ENCODE assay signal across 8 cellular contexts in the genomic region with DNA sequence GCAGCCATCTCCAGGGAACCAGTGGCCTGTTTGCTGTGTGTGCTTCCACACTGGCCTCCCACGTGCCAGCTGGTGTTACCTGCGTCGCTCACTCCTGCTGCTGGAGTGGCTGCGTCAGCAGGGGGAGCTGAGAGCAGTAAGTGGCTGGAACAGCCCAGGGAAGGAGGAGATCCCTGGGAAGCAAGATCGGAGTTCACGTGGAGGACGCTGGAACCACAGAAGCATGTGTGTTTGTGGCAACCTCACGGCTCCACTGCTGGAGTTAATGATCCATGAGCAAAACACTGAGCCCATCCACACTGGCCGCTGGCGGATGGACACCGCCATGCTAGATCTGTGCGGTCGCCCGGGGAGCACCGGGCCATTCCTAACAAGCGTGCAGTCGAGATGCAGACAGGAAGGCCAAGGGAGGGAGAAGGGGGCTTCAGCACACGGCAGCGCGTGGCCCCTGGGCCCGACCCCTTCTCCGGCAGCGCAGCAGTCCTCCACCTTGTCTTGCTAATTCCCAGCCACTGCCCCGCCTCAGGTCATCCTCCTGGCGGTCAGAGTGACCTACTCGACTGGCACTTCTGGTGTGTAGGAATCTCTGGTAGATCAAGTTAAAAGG.
DNase-seq lines count a peak whose midpoint lies in the region; ATAC-seq and TF ChIP-seq lines count a peak whose summit lies in the region.

No MANE protein-coding gene starts in this region.

- no peak overlapping the region for H3K27ac ChIP-seq in right lobe of liver

- ATAC-seq in right lobe of liver (peak; percentile 97 to 98 (median 98)), GM18520 (IDR thresholded peaks at IDR 0.05; ENCODE audit: unreplicated experiment) (no peak), HG03432 (IDR thresholded peaks at IDR 0.05; ENCODE audit: unreplicated experiment) (no peak), GM21528 (IDR thresholded peaks at IDR 0.05; ENCODE audit: low FRiP score, unreplicated experiment) (no peak)

- WGBS in right lobe of liver (ENCODE audit: insufficient coverage, low coverage, low lambda C conversion rate, missing lambda C conversion rate) = 40% methylated on average over 1 of the region's 26 CpGs

- no peaks in the 10 kb centered on the region for H3K4me1 ChIP-seq in right lobe of liver

- no peaks in the 10 kb centered on the region for H3K9me3 ChIP-seq in right lobe of liver

- TF ChIP-seq CTCF in AG09319 (IDR thresholded peaks at IDR 0.05; ENCODE audit: low read depth, low read length) = peak; percentile 28
- peak; percentile 23 for TF ChIP-seq CTCF in cardiac fibroblast (IDR thresholded peaks at IDR 0.05; ENCODE audit: low read depth, low read length)
- TF ChIP-seq CTCF in right lobe of liver (IDR thresholded peaks at IDR 0.05) = peak; percentile 33 to 63 (median 50)

- H3K4me3 ChIP-seq in cardiac fibroblast (replicated peaks in 1 of 2; ENCODE audit: low read depth in 2 of 2, low read length in 2 of 2) (no peak overlapping the region), right lobe of liver (no peak overlapping the region)

- DNase-seq in AG09319 (ENCODE audit: extremely low read depth, low read depth) = peak; percentile 2
- DNase-seq in NCI-H146 treated with DMSO at 0.1 percent for 48 hours (lab: John Stamatoyannopoulos, UW; ENCODE audit: unreplicated experiment) = peak; percentile 43
- peak; percentile 22 to 57 for DNase-seq in cardiac fibroblast (ENCODE audit: low read depth in 2 of 2)
- peak; percentile 69 to 86 (median 72) for DNase-seq in right lobe of liver
- DNase-seq in pons (ENCODE audit: low spot score) = no peak

- no peaks in the 10 kb centered on the region for H3K36me3 ChIP-seq in right lobe of liver

- intact Hi-C loops in right lobe of liver (cut with DNase I) = no loop called here

- no peak for TF ChIP-seq POLR2A in right lobe of liver (IDR thresholded peaks at IDR 0.05)

- H3K27me3 ChIP-seq in right lobe of liver = no peaks in the 10 kb centered on the region

Comparison
In these comparisons a context has a peak if more than half of its experiments do, and no peak if none do; other contexts are left out.
1. ATAC-seq: peak in right lobe of liver (4 of 4); none in GM18520 (single experiment), HG03432 (single experiment) and GM21528 (single experiment).
2. Peak in every context shown above with its lines, with median percentiles within 50 percentile points of each other: CTCF ChIP-seq.